ENCODE assay signal across 15 cellular contexts in genomic region chr10:120997313-120998102, GRCh38.
"Had no signal": no experiment of that assay in that cellular context is flagged by ENCODE, and none has a peak within 500 bp of the region (broad histone marks: within the 10 kb centered on the region; RNA-seq: fewer than 3 reads in every experiment).

No MANE protein-coding gene starts in this region.

- DNase-seq: activated CD4-positive, alpha-beta T cell treated with anti-CD3 and anti-CD28 coated beads, Interleukin-2, amount 50 U/mL, for 1 hour; activated CD4-positive, CD25-positive, alpha-beta regulatory T cell; activated naive CD4-positive, alpha-beta T cell treated with Interleukin-2 at 50 U/mL for 16 hours; activated T-cell treated with anti-CD3 and anti-CD28 coated beads for 4 hours; dermis blood vessel endothelial cell; erythroblast; left ventricle myocardium inferior; natural killer cell; nucleus accumbens; T-helper 2 cell had no signal

- H3K27me3 ChIP-seq: upper lobe of left lung had no signal

- H3K4me1 Mint-ChIP-seq: memory B cell, natural killer cell had no signal

- H3K36me3 ChIP-seq: left ventricle myocardium inferior, prostate gland, upper lobe of left lung had no signal

- H3K9me3 ChIP-seq: prostate gland had no signal

- H3K27ac ChIP-seq: left ventricle myocardium inferior, prostate gland, upper lobe of left lung had no signal

- H3K27me3 Mint-ChIP-seq: stimulated activated naive CD8-positive, alpha-beta T cell treated with anti-CD3 and anti-CD28 coated beads, Interleukin-15, Interleukin-2, amounts not matched to agents 100 ng/mL and 50 ng/mL, for 24 hours had no signal

- H3K4me1 ChIP-seq: left ventricle myocardium inferior, prostate gland, upper lobe of left lung had no signal

- H3K27ac Mint-ChIP-seq: memory B cell; natural killer cell; stimulated activated naive CD8-positive, alpha-beta T cell treated with anti-CD3 and anti-CD28 coated beads, Interleukin-15, Interleukin-2, amounts not matched to agents 100 ng/mL and 50 ng/mL, for 24 hours had no signal

- H3K36me3 Mint-ChIP-seq: memory B cell, natural killer cell had no signal

- ATAC-seq: sciatic nerve had no signal

- H3K4me3 Mint-ChIP-seq: memory B cell; natural killer cell; stimulated activated naive CD8-positive, alpha-beta T cell treated with anti-CD3 and anti-CD28 coated beads, Interleukin-15, Interleukin-2, amounts not matched to agents 100 ng/mL and 50 ng/mL, for 24 hours had no signal

- H3K9me3 Mint-ChIP-seq: stimulated activated naive CD8-positive, alpha-beta T cell treated with anti-CD3 and anti-CD28 coated beads, Interleukin-15, Interleukin-2, amounts not matched to agents 100 ng/mL and 50 ng/mL, for 24 hours had no signal

- H3K4me3 ChIP-seq: left ventricle myocardium inferior, prostate gland, upper lobe of left lung had no signal
